ENCODE assay signal across 8 cellular contexts in genomic region chr7:73828107-73828803, GRCh38. TPM values are rescaled to one million over a fixed set of nuclear protein-coding genes. Genes with fewer than 3 reads are reported as not detected.
DNase-seq lines count a peak whose midpoint lies in the region; ATAC-seq and TF ChIP-seq lines count a peak whose summit lies in the region.

No MANE protein-coding gene starts in this region.

- intact Hi-C loops in MCF 10A (cut with micrococcal nuclease), result no loop called here

- ATAC-seq in GM19328 (IDR thresholded peaks at IDR 0.05; ENCODE audit: unreplicated experiment), result no peak

- peak overlapping the region; percentile 15 for H3K4me3 Mint-ChIP-seq in MCF 10A (ENCODE audit: unreplicated experiment)
- H3K4me3 Mint-ChIP-seq in mesothelial cell of epicardium, result no peak overlapping the region

- H3K9me3 Mint-ChIP-seq in MCF 10A (ENCODE audit: unreplicated experiment) (no peaks in the 10 kb centered on the region), mesothelial cell of epicardium (no peaks in the 10 kb centered on the region)

- H3K27ac Mint-ChIP-seq in MCF 10A (ENCODE audit: low read depth, unreplicated experiment) (peak overlapping the region; percentile 61), mesothelial cell of epicardium (peak overlapping the region; percentile 83)

- H3K36me3 Mint-ChIP-seq in MCF 10A (ENCODE audit: insufficient read depth, unreplicated experiment) (no peaks in the 10 kb centered on the region), mesothelial cell of epicardium (no peaks in the 10 kb centered on the region)

- POLR2A ChIA-PET in MCF 10A (lab: Yijun Ruan, JAX), result interaction anchor here (0.8 to 2.8 kb wide), 8 partner anchors 9 to 222 kb away, joined by 3 to 22 read pairs (median 6); partner anchors contain the start of genes ABHD11 and METTL27

- CTCF ChIA-PET in MCF 10A (lab: Yijun Ruan, JAX), result interaction anchor here (0.5 to 3.8 kb wide), 5 partner anchors 22 to 447 kb away, joined by 3 to 21 read pairs (median 3); no protein-coding TSS in a partner anchor

- H3K4me1 Mint-ChIP-seq in MCF 10A (ENCODE audit: insufficient read depth, unreplicated experiment) (peaks cover 35% of the 10 kb centered on the region), mesothelial cell of epicardium (peaks cover 60% of the 10 kb centered on the region)

- H3K27me3 Mint-ChIP-seq in MCF 10A (ENCODE audit: insufficient read depth, unreplicated experiment) (no peaks in the 10 kb centered on the region), mesothelial cell of epicardium (ENCODE audit: low read depth) (peaks cover 2% of the 10 kb centered on the region)

- no peak for TF ChIP-seq CTCF in MCF 10A (IDR thresholded peaks at IDR 0.05; ENCODE audit: unreplicated experiment)
- TF ChIP-seq CTCF in mesothelial cell of epicardium (IDR thresholded peaks at IDR 0.05; ENCODE audit: unreplicated experiment), result no peak

- no TSS peak for BruUV-seq in MCF 10A (replicated peaks; lab: Mats Ljungman, UMichigan)

- peak; percentile 7 for DNase-seq in stimulated activated CD4-positive, alpha-beta T cell treated with anti-CD3 and anti-CD28 coated beads, Interleukin-4, amount 100 ng/mL, for 24 hours
- no peak for DNase-seq in stimulated activated CD4-positive, alpha-beta T cell treated with anti-CD3 and anti-CD28 coated beads, Interleukin-4, amount 100 ng/mL, for 4 hours
- DNase-seq in NCI-H524 (lab: John Stamatoyannopoulos, UW), result peak; percentile 86
- DNase-seq in MCF 10A (ENCODE audit: unreplicated experiment), result peak; percentile 58
- no peak for DNase-seq in mesothelial cell of epicardium (ENCODE audit: low spot score in 2 of 2, unreplicated experiment in 2 of 2)
- no peak for DNase-seq in activated effector memory CD4-positive, alpha-beta T cell treated with Interleukin-2 at 50 U/mL for 16 hours
- no peak for DNase-seq in HuH-7.5 (ENCODE audit: low spot score)

RNA-seq across cellular contexts. Expression of gene CLDN4, which starts 2.5 kb away (rescaled TPM):
- total RNA-seq in MCF 10A (2022), result 0.22 and 0.28 TPM in 2 replicates
- total RNA-seq in mesothelial cell of epicardium, result 158 to 175 TPM (median 165 TPM) in 3 replicates

RNA-seq across cellular contexts. Expression of gene METTL27, which starts 14.1 kb away (rescaled TPM):
- total RNA-seq in MCF 10A (2022) (4.4 and 7.3 TPM in 2 replicates), mesothelial cell of epicardium (7.9 to 11.4 TPM (median 8.7 TPM) in 3 replicates)

RNA-seq across cellular contexts. Expression of gene TMEM270, which starts 32.7 kb away (rescaled TPM):
- total RNA-seq in MCF 10A (2022) (not detected in 2 replicates), mesothelial cell of epicardium (not detected in 3 replicates)

RNA-seq across cellular contexts. Expression of gene CLDN3, which starts 58.2 kb away (rescaled TPM):
- total RNA-seq in MCF 10A (2022), result not detected in 2 replicates
- total RNA-seq in mesothelial cell of epicardium, result 10.5 to 11.0 TPM (median 10.6 TPM) in 3 replicates

Comparison
In these comparisons a context has a peak if more than half of its experiments do, and no peak if none do; other contexts are left out.
1. DNase-seq: peak in stimulated activated CD4-positive, alpha-beta T cell treated with anti-CD3 and anti-CD28 coated beads, Interleukin-4, amount 100 ng/mL, for 24 hours (single experiment), NCI-H524 (2 of 2) and MCF 10A (single experiment); none in stimulated activated CD4-positive, alpha-beta T cell treated with anti-CD3 and anti-CD28 coated beads, Interleukin-4, amount 100 ng/mL, for 4 hours (0 of 2), mesothelial cell of epicardium (0 of 2), activated effector memory CD4-positive, alpha-beta T cell treated with Interleukin-2 at 50 U/mL for 16 hours (single experiment) and HuH-7.5 (single experiment).
2. RNA of gene CLDN4, which starts 2.5 kb away (total RNA-seq): 158 to 175 TPM in mesothelial cell of epicardium; 0.22 to 0.28 TPM in MCF 10A; every median in the first group is over 100 times any median in the second.